In the genomic region with DNA sequence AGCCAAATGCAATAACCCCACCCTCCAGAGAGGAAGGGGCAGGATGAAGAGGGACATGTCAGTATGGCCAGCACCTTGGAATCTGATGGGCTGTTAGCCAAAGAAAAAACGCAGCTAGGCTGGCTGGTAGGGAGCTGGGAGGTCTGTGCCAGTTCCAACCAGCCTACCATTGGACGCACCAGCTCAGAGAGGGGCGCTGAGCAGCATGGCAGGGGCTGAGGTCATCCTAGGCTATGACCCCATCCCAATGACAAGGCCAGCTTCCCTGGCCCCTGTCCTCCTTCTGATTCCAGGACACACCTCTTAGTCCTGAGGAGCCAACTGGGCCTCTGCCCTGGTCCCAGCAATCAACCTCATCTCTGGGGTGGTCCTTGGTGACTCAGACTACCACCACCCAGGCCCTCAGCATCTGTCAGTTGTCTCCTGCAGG, we compare ENCODE assay signal across 1 cellular context.
A peak's percentile ranks its signal among the peaks of the same experiment; 100 is the strongest.
TF ChIP-seq lines count a peak whose summit lies in the region.

No MANE protein-coding gene starts in this region.

TF ChIP-seq in HepG2, 621 proteins besides CTCF, POLR2A, EP300 and RAD21 (continued from another document):
- TF ChIP-seq, protein P1, sequence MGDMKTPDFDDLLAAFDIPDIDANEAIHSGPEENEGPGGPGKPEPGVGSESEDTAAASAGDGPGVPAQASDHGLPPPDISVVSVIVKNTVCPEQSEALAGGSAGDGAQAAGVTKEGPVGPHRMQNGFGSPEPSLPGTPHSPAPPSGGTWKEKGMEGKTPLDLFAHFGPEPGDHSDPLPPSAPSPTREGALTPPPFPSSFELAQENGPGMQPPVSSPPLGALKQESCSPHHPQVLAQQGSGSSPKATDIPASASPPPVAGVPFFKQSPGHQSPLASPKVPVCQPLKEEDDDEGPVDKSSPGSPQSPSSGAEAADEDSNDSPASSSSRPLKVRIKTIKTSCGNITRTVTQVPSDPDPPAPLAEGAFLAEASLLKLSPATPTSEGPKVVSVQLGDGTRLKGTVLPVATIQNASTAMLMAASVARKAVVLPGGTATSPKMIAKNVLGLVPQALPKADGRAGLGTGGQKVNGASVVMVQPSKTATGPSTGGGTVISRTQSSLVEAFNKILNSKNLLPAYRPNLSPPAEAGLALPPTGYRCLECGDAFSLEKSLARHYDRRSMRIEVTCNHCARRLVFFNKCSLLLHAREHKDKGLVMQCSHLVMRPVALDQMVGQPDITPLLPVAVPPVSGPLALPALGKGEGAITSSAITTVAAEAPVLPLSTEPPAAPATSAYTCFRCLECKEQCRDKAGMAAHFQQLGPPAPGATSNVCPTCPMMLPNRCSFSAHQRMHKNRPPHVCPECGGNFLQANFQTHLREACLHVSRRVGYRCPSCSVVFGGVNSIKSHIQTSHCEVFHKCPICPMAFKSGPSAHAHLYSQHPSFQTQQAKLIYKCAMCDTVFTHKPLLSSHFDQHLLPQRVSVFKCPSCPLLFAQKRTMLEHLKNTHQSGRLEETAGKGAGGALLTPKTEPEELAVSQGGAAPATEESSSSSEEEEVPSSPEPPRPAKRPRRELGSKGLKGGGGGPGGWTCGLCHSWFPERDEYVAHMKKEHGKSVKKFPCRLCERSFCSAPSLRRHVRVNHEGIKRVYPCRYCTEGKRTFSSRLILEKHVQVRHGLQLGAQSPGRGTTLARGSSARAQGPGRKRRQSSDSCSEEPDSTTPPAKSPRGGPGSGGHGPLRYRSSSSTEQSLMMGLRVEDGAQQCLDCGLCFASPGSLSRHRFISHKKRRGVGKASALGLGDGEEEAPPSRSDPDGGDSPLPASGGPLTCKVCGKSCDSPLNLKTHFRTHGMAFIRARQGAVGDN (CRISPR knock-in tag; IDR thresholded peaks at IDR 0.05): peak; percentile 35; the same call in 1 of the 2 replicates
